ENCODE assay signal across 11 cellular contexts in the genomic region with DNA sequence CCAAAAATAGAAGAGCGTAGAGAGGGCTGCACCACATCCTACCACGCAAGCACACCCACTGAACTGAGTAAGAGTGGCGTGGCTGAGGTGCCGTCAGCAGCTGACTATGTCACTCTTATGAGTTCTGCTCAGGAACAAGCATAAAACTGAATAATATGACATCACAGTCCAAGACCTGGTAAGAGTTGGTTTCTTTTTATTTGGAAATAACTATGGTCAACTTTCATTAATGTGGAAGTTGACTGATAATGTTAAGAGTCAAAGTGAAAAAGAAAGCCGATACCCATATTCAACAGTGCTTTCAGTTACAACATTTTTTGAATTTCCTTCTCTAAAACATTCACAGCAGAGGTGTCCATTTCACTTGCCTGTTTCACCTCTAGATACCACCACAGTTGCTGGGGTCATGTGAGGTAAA. TPM values are rescaled to one million over a fixed set of nuclear protein-coding genes. Genes with fewer than 3 reads are reported as not detected.
DNase-seq lines count a peak whose midpoint lies in the region; ATAC-seq lines count a peak whose summit lies in the region.
"Had no signal": no experiment of that assay in that cellular context is flagged by ENCODE, and none has a peak within 500 bp of the region (broad histone marks: within the 10 kb centered on the region; RNA-seq: fewer than 3 reads in every experiment).

No MANE protein-coding gene starts in this region.

- peaks cover 43 to 52% of the 10 kb centered on the region in 2 donors for H3K4me1 Mint-ChIP-seq in natural killer cell treated with Interleukin-12 subunit alpha and Interleukin-12 subunit beta and Interleukin-15 and Interleukin-18, amount 100 ng/mL, for 72 hours (ENCODE audit: low read depth in 2 of 2)

- H4K8ac ChIP-seq in mesendoderm (ENCODE audit: low read depth, low read length) = no peak overlapping the region

- WGBS in mesendoderm (ENCODE audit: extremely low coverage, insufficient coverage, low lambda C conversion rate) = no CpG with 5 or more reads among the region's 5 CpGs

- no peak overlapping the region for H2BK120ac ChIP-seq in mesendoderm (ENCODE audit: low read depth, low read length)

- peaks cover 18% of the 10 kb centered on the region for H3K36me3 Mint-ChIP-seq in natural killer cell treated with Interleukin-12 subunit alpha and Interleukin-12 subunit beta and Interleukin-15 and Interleukin-18, amount 100 ng/mL, for 72 hours

- peak; percentile 68 for ATAC-seq in GM21619 (IDR thresholded peaks at IDR 0.05; ENCODE audit: unreplicated experiment)
- peak; percentile 67 for ATAC-seq in HG03460 (IDR thresholded peaks at IDR 0.05; ENCODE audit: unreplicated experiment)
- ATAC-seq in natural killer cell treated with Interleukin-12 subunit alpha and Interleukin-12 subunit beta and Interleukin-15 and Interleukin-18, amount 100 ng/mL, for 72 hours = peak; percentile 93 to 94

- DNase-seq in NOMO-1 treated with DMSO at 0.1 percent for 48 hours (lab: John Stamatoyannopoulos, UW; ENCODE audit: unreplicated experiment) (peak; percentile 21), NOMO-1 treated with dmso at 0.1 percent for 144 hours (lab: John Stamatoyannopoulos, UW; ENCODE audit: unreplicated experiment) (no peak), middle frontal gyrus (ENCODE audit: extremely low spot score, low spot score) (no peak), mesendoderm (no peak), substantia nigra (lab: John Stamatoyannopoulos, UW) (no peak)
- DNase-seq in natural killer cell treated with Interleukin-12 subunit alpha and Interleukin-12 subunit beta and Interleukin-15 and Interleukin-18, amount 100 ng/mL, for 72 hours (ENCODE audit: low spot score) = peak; percentile 69
- DNase-seq: kidney, NCI-H187 had no signal

- H3K79me2 ChIP-seq in mesendoderm (ENCODE audit: control insufficient read depth, insufficient read depth, low read length) = no peaks in the 10 kb centered on the region

- H3K4me1 ChIP-seq in mesendoderm (ENCODE audit: control insufficient read depth, low read depth, low read length) = no peaks in the 10 kb centered on the region

- no peak overlapping the region for H3K4ac ChIP-seq in mesendoderm (ENCODE audit: low read depth, low read length)

- peak overlapping the region; percentile 77 for H3K4me3 Mint-ChIP-seq in natural killer cell treated with Interleukin-12 subunit alpha and Interleukin-12 subunit beta and Interleukin-15 and Interleukin-18, amount 100 ng/mL, for 72 hours

- H3K18ac ChIP-seq in mesendoderm (ENCODE audit: low read length) = no peak overlapping the region

- peaks cover 1% of the 10 kb centered on the region for H3K36me3 ChIP-seq in mesendoderm (ENCODE audit: control insufficient read depth, insufficient read depth, low read length)

- peak overlapping the region; percentile 90 to 94 for H3K27ac Mint-ChIP-seq in natural killer cell treated with Interleukin-12 subunit alpha and Interleukin-12 subunit beta and Interleukin-15 and Interleukin-18, amount 100 ng/mL, for 72 hours

- no peaks in the 10 kb centered on the region for H3K27me3 Mint-ChIP-seq in natural killer cell treated with Interleukin-12 subunit alpha and Interleukin-12 subunit beta and Interleukin-15 and Interleukin-18, amount 100 ng/mL, for 72 hours

- no peak overlapping the region for H4K5ac ChIP-seq in mesendoderm (ENCODE audit: low read length)

- no peak overlapping the region for H3K56ac ChIP-seq in mesendoderm (ENCODE audit: low read length)

- H2AK5ac ChIP-seq in mesendoderm (ENCODE audit: low read length) = no peak overlapping the region

- H3K79me1 ChIP-seq in mesendoderm (ENCODE audit: low read length) = no peaks in the 10 kb centered on the region

- H3K9ac ChIP-seq in mesendoderm (ENCODE audit: low read length) = no peak overlapping the region

- no peaks in the 10 kb centered on the region for H3K27me3 ChIP-seq in mesendoderm (ENCODE audit: insufficient read depth, low read length, poor library complexity)

- H3K4me2 ChIP-seq in mesendoderm (ENCODE audit: low read length) = no peak overlapping the region

- no peak overlapping the region for H3K23ac ChIP-seq in mesendoderm (ENCODE audit: low read length)

- H3K9me3 Mint-ChIP-seq in natural killer cell treated with Interleukin-12 subunit alpha and Interleukin-12 subunit beta and Interleukin-15 and Interleukin-18, amount 100 ng/mL, for 72 hours = no peaks in the 10 kb centered on the region

- H2BK15ac ChIP-seq in mesendoderm (replicated peaks; ENCODE audit: low read depth) = no peak overlapping the region

- no peak overlapping the region for H3K4me3 ChIP-seq in mesendoderm (ENCODE audit: low read length)
- H3K4me3 ChIP-seq: coronary artery had no signal

- H3K27ac ChIP-seq in mesendoderm (ENCODE audit: low read depth, low read length) = no peak overlapping the region
- H3K27ac ChIP-seq in substantia nigra (ENCODE audit: low read depth, low read length, poor library complexity, severe bottlenecking) = no peak overlapping the region
- H3K27ac ChIP-seq: coronary artery had no signal

- H2BK5ac ChIP-seq in mesendoderm (ENCODE audit: low read length) = no peak overlapping the region

RNA-seq across cellular contexts. Expression of gene GNS, which starts 44.6 kb away (rescaled TPM):
- 10 to 100 TPM; 18.9 to 43.7 TPM for total RNA-seq in natural killer cell treated with Interleukin-12 subunit alpha and Interleukin-12 subunit beta and Interleukin-15 and Interleukin-18, amount 100 ng/mL, for 72 hours
- 10.3 TPM for polyA plus RNA-seq in mesendoderm (2013, experiment 1 of 2)
- polyA plus RNA-seq in mesendoderm (2013, experiment 2 of 2) = 10.5 TPM

Comparison
In these comparisons a context has a peak if more than half of its experiments do, and no peak if none do; other contexts are left out.
1. DNase-seq: peak in NOMO-1 treated with DMSO at 0.1 percent for 48 hours (single experiment) and natural killer cell treated with Interleukin-12 subunit alpha and Interleukin-12 subunit beta and Interleukin-15 and Interleukin-18, amount 100 ng/mL, for 72 hours (single experiment); none in NOMO-1 treated with dmso at 0.1 percent for 144 hours (single experiment), middle frontal gyrus (single experiment), mesendoderm (single experiment) and substantia nigra (0 of 49).
2. Peak in every context shown above with its lines, with median percentiles within 50 percentile points of each other: ATAC-seq.